ENCODE assay signal across 8 cellular contexts in genomic region chr7:143408686-143409551, GRCh38. TPM values are rescaled to one million over a fixed set of nuclear protein-coding genes. Genes with fewer than 3 reads are reported as not detected.
A peak's percentile ranks its signal among the peaks of the same experiment; 100 is the strongest.
DNase-seq lines count a peak whose midpoint lies in the region; ATAC-seq and TF ChIP-seq lines count a peak whose summit lies in the region.

Gene EPHA1, minus strand, starts transcription at chr7:143408856. Its CDS starts 51 bp downstream, at chr7:143408805.

- no peaks in the 10 kb centered on the region for H3K9me3 ChIP-seq in heart left ventricle

- H3K4me1 Mint-ChIP-seq in activated T-cell treated with anti-CD3 and anti-CD28 coated beads, Interleukin-2, amount 50 U/mL, for 72 hours (ENCODE audit: low read depth), result peaks cover 66% of the 10 kb centered on the region

- no peaks in the 10 kb centered on the region for H3K36me3 ChIP-seq in heart left ventricle

- TF ChIP-seq POLR2A in heart left ventricle (IDR thresholded peaks at IDR 0.05), result no peak

- peak within 1 kb of the TSS; percentile 91 to 93 for H3K4me3 Mint-ChIP-seq in activated T-cell treated with anti-CD3 and anti-CD28 coated beads, Interleukin-2, amount 50 U/mL, for 72 hours

- ATAC-seq in GM18867 (IDR thresholded peaks at IDR 0.05; ENCODE audit: unreplicated experiment) (peak; percentile 50), heart left ventricle (no peak), GM21526 (IDR thresholded peaks at IDR 0.05; ENCODE audit: low FRiP score, unreplicated experiment) (no peak), HG03095 (IDR thresholded peaks at IDR 0.05; ENCODE audit: unreplicated experiment) (no peak), GM21825 (IDR thresholded peaks at IDR 0.05; ENCODE audit: unreplicated experiment) (no peak)
- ATAC-seq in activated T-cell treated with anti-CD3 and anti-CD28 coated beads, Interleukin-2, amount 50 U/mL, for 72 hours (replicated peaks in 1 of 2), result peak; percentile 71

- peak within 1 kb of the TSS; percentile 12 for H3K27ac Mint-ChIP-seq in activated T-cell treated with anti-CD3 and anti-CD28 coated beads, Interleukin-2, amount 50 U/mL, for 72 hours

- no peaks in the 10 kb centered on the region for H3K9me3 Mint-ChIP-seq in activated T-cell treated with anti-CD3 and anti-CD28 coated beads, Interleukin-2, amount 50 U/mL, for 72 hours

- 12 to 24% (median 14%) methylated on average over 22 to 39 of the region's 39 CpGs for WGBS in heart left ventricle, 4 donors

- no peak within 1 kb of the TSS for H3K27ac ChIP-seq in heart left ventricle

- TF ChIP-seq CTCF in heart left ventricle (IDR thresholded peaks at IDR 0.05), result peak in 11 of 12 donors; percentile 11 to 46 (median 24)

- peaks cover 0 to 23% (median 0%) of the 10 kb centered on the region in 9 donors for H3K27me3 ChIP-seq in heart left ventricle

- intact Hi-C loops in heart left ventricle (cut with DNase I), result loop anchor here in 2 of 10 donors (2.0 to 5.0 kb wide), 2 partner anchors 28 to 162 kb away; partner anchors contain the start of gene ZYX (in 1 of the 2)

- no peaks in the 10 kb centered on the region for H3K27me3 Mint-ChIP-seq in activated T-cell treated with anti-CD3 and anti-CD28 coated beads, Interleukin-2, amount 50 U/mL, for 72 hours (ENCODE audit: low read depth)

- DNase-seq in NCI-H2081 (lab: John Stamatoyannopoulos, UW), result peak; percentile 33 to 52
- DNase-seq in activated T-cell treated with anti-CD3 and anti-CD28 coated beads, Interleukin-2, amount 50 U/mL, for 72 hours, result peak; percentile 19 to 39
- peak in 1 of 5 donors; percentile 24 for DNase-seq in heart left ventricle
- DNase-seq in retina, result peak; percentile 18

- peak within 1 kb of the TSS in 9 of 12 donors; percentile 18 to 53 (median 25) for H3K4me3 ChIP-seq in heart left ventricle

- no peaks in the 10 kb centered on the region for H3K36me3 Mint-ChIP-seq in activated T-cell treated with anti-CD3 and anti-CD28 coated beads, Interleukin-2, amount 50 U/mL, for 72 hours (ENCODE audit: insufficient read depth in 2 of 2)

- peaks cover 0 to 63% (median 17%) of the 10 kb centered on the region in 12 donors for H3K4me1 ChIP-seq in heart left ventricle

RNA-seq across cellular contexts. Expression of gene EPHA1, which starts in this region (rescaled TPM):
- 1 to 10 TPM; 2.2 to 4.2 TPM for total RNA-seq in activated T-cell treated with anti-CD3 and anti-CD28 coated beads, Interleukin-2, amount 50 U/mL, for 72 hours
- under 1 TPM in 3 of 9 donors, not detected in 6; 0.06 to 0.51 (median 0.48) TPM for total RNA-seq in heart left ventricle
- under 1 TPM in 1 of 2 donors, not detected in 1; 0.04 TPM for polyA plus RNA-seq in heart left ventricle

Comparison
In these comparisons a context has a peak if more than half of its experiments do, and no peak if none do; other contexts are left out.
1. ATAC-seq: peak in GM18867 (single experiment) and activated T-cell treated with anti-CD3 and anti-CD28 coated beads, Interleukin-2, amount 50 U/mL, for 72 hours (2 of 2); none in heart left ventricle (0 of 4), GM21526 (single experiment), HG03095 (single experiment) and GM21825 (single experiment).